ENCODE assay signal across 1 cellular context in genomic region chr11:2432171-2432621, GRCh38.
TF ChIP-seq lines count a peak whose summit lies in the region.

No MANE protein-coding gene starts in this region.

TF ChIP-seq in HepG2, 621 proteins besides CTCF, POLR2A, EP300 and RAD21:
- TF ChIP-seq ELF4 (CRISPR knock-in tag; IDR thresholded peaks at IDR 0.05; ENCODE audit: borderline replicate concordance) (no peak), ATF1 (CRISPR knock-in tag; IDR thresholded peaks at IDR 0.05) (no peak), RNF2 (conservative IDR thresholded peaks at IDR 0.05; ENCODE audit: low read depth) (no peak), RELA (CRISPR knock-in tag; IDR thresholded peaks at IDR 0.05) (no peak), ZHX1 (CRISPR knock-in tag; IDR thresholded peaks at IDR 0.05; ENCODE audit: low read depth) (no peak), MZF1 (CRISPR knock-in tag; IDR thresholded peaks at IDR 0.05; ENCODE audit: borderline replicate concordance) (no peak), ZNF280B (CRISPR knock-in tag; IDR thresholded peaks at IDR 0.05; ENCODE audit: borderline replicate concordance) (no peak)
